Comparison of ENCODE assay signal across 21 cellular contexts in the genomic region with DNA sequence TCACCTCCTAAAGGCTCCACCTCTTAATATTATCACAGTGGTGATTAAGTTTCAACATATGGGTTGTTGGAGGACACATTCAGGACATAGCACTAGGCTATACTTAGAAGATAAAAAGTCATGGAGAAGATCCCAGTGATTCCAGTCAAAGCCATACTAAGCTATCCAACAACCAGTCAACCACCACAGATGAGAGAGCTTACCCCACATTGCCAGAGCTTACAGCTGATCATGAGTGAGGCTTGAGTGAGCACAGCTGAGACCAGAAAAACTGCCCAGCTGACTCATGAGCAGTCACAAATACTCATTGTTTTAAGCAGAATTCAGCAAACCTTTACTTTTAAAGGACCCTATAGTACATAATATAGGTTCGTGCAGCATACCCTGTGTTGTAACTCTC.
DNase-seq lines count a peak whose midpoint lies in the region; ATAC-seq and TF ChIP-seq lines count a peak whose summit lies in the region.
"Had no signal": no experiment of that assay in that cellular context is flagged by ENCODE, and none has a peak within 500 bp of the region (broad histone marks: within the 10 kb centered on the region; RNA-seq: fewer than 3 reads in every experiment).

No MANE protein-coding gene starts in this region.

- TF ChIP-seq CTCF in cardiac fibroblast (IDR thresholded peaks at IDR 0.05; ENCODE audit: low read depth, low read length) (no peak), GM13976 (IDR thresholded peaks at IDR 0.05; ENCODE audit: borderline replicate concordance, control extremely low read depth, extremely low read depth, insufficient read depth, missing control alignments) (no peak)

- ATAC-seq in left ventricle myocardium superior: peak; percentile 60
- peak; percentile 46 for ATAC-seq in stimulated activated effector memory CD8-positive, alpha-beta T cell treated with anti-CD3 and anti-CD28 coated beads, Interleukin-12 subunit alpha, Interleukin-12 subunit beta, amount 100 ng/mL, for 72 hours
- ATAC-seq: natural killer cell had no signal

- no peak overlapping the region for H3K4me3 ChIP-seq in cardiac fibroblast (replicated peaks in 1 of 2; ENCODE audit: low read depth in 2 of 2, low read length in 2 of 2)
- H3K4me3 ChIP-seq: spleen, thoracic aorta had no signal

- in situ Hi-C loops in GM13976 (cut with MboI; ENCODE audit: low sequenced_read_pairs, unreplicated experiment): no loop called here

- no peak overlapping the region for H3K27ac Mint-ChIP-seq in stimulated activated effector memory CD8-positive, alpha-beta T cell treated with anti-CD3 and anti-CD28 coated beads, Interleukin-12 subunit alpha, Interleukin-12 subunit beta, amount 100 ng/mL, for 72 hours
- H3K27ac Mint-ChIP-seq: activated CD4-positive, alpha-beta T cell treated with anti-CD3 and anti-CD28 coated beads, Interleukin-2, amount 10 ng/mL, durations not matched to agents 24 days and 14 days; memory B cell; natural killer cell; progenitor cell of endocrine pancreas had no signal

- intact Hi-C loops in left ventricle myocardium superior (cut with micrococcal nuclease): no loop called here

- H3K4me1 Mint-ChIP-seq in stimulated activated effector memory CD8-positive, alpha-beta T cell treated with anti-CD3 and anti-CD28 coated beads, Interleukin-12 subunit alpha, Interleukin-12 subunit beta, amount 100 ng/mL, for 72 hours: peaks cover 1% of the 10 kb centered on the region

- H3K36me3 Mint-ChIP-seq in stimulated activated effector memory CD8-positive, alpha-beta T cell treated with anti-CD3 and anti-CD28 coated beads, Interleukin-12 subunit alpha, Interleukin-12 subunit beta, amount 100 ng/mL, for 72 hours: no peaks in the 10 kb centered on the region
- H3K36me3 Mint-ChIP-seq: natural killer cell had no signal

- H3K4me3 Mint-ChIP-seq in stimulated activated effector memory CD8-positive, alpha-beta T cell treated with anti-CD3 and anti-CD28 coated beads, Interleukin-12 subunit alpha, Interleukin-12 subunit beta, amount 100 ng/mL, for 72 hours: no peak overlapping the region
- H3K4me3 Mint-ChIP-seq: activated CD4-positive, alpha-beta T cell treated with anti-CD3 and anti-CD28 coated beads, Interleukin-2, amount 10 ng/mL, durations not matched to agents 24 days and 14 days; memory B cell; natural killer cell had no signal

- DNase-seq in NCI-H82 (lab: John Stamatoyannopoulos, UW) (peak; percentile 28), NCI-H82 treated with DMSO at 0.1 percent for 48 hours (lab: John Stamatoyannopoulos, UW; ENCODE audit: unreplicated experiment) (no peak), cardiac fibroblast (ENCODE audit: low read depth in 2 of 2) (peak; percentile 18 to 50), left ventricle myocardium superior (no peak), GM13976 (ENCODE audit: low spot score) (no peak), COR-L47 (lab: John Stamatoyannopoulos, UW) (no peak)
- no peak for DNase-seq in stimulated activated effector memory CD8-positive, alpha-beta T cell treated with anti-CD3 and anti-CD28 coated beads, Interleukin-12 subunit alpha, Interleukin-12 subunit beta, amount 100 ng/mL, for 72 hours (ENCODE audit: low spot score in 2 of 2)
- DNase-seq in activated effector memory CD4-positive, alpha-beta T cell treated with anti-CD3 and anti-CD28 coated beads, Interleukin-2, amount 50 U/mL, for 16 hours: no peak
- DNase-seq: activated CD4-positive, alpha-beta T cell treated with anti-CD3 and anti-CD28 coated beads, Interleukin-2, amount 10 ng/mL, durations not matched to agents 24 days and 14 days; activated CD8-positive, alpha-beta memory T cell treated with anti-CD3 and anti-CD28 coated beads, Interleukin-2, amount 50 U/mL, for 4 hours; activated naive CD4-positive, alpha-beta T cell; aorta; C1 segment of cervical spinal cord; effector memory CD4-positive, alpha-beta T cell; natural killer cell; NCI-H146; NCI-H774; spleen had no signal

- no peaks in the 10 kb centered on the region for H3K9me3 Mint-ChIP-seq in stimulated activated effector memory CD8-positive, alpha-beta T cell treated with anti-CD3 and anti-CD28 coated beads, Interleukin-12 subunit alpha, Interleukin-12 subunit beta, amount 100 ng/mL, for 72 hours
- H3K9me3 Mint-ChIP-seq: natural killer cell had no signal

Comparison
In these comparisons a context has a peak if more than half of its experiments do, and no peak if none do; other contexts are left out.
1. DNase-seq: peak in NCI-H82 (single experiment) and cardiac fibroblast (2 of 2); none in NCI-H82 treated with DMSO at 0.1 percent for 48 hours (single experiment), left ventricle myocardium superior (single experiment), stimulated activated effector memory CD8-positive, alpha-beta T cell treated with anti-CD3 and anti-CD28 coated beads, Interleukin-12 subunit alpha, Interleukin-12 subunit beta, amount 100 ng/mL, for 72 hours (0 of 2), GM13976 (single experiment), activated effector memory CD4-positive, alpha-beta T cell treated with anti-CD3 and anti-CD28 coated beads, Interleukin-2, amount 50 U/mL, for 16 hours (single experiment) and COR-L47 (single experiment).